18 cellular contexts compared by ENCODE assay signal in genomic region chr11:75146711-75147110, GRCh38. TPM values are rescaled to one million over a fixed set of nuclear protein-coding genes. Genes with fewer than 3 reads are reported as not detected.
DNase-seq lines count a peak whose midpoint lies in the region; ATAC-seq and TF ChIP-seq lines count a peak whose summit lies in the region.
"Had no signal": no experiment of that assay in that cellular context is flagged by ENCODE, and none has a peak within 500 bp of the region (broad histone marks: within the 10 kb centered on the region; RNA-seq: fewer than 3 reads in every experiment).

No MANE protein-coding gene starts in this region.

- WGBS in IMR-90 (ENCODE audit: extremely low coverage in 2 of 2, insufficient read length in 1 of 2), 2 experiments: no CpG with 5 or more reads among the region's 5 CpGs
- WGBS in sigmoid colon, 2 donors: 68 to 82% methylated on average over 5 of the region's 5 CpGs

- dilution Hi-C loops in IMR-90 (cut with HindIII; ENCODE audit: low sequenced_read_pairs, unreplicated experiment): no loop called here

- no peak overlapping the region for H3K14ac ChIP-seq in IMR-90 (replicated peaks; ENCODE audit: low read depth, low read length)

- H3K9me3 ChIP-seq in BLaER1: no peaks in the 10 kb centered on the region
- H3K9me3 ChIP-seq in IMR-90 (ENCODE audit: control insufficient read depth, insufficient read depth, low read length): no peaks in the 10 kb centered on the region
- H3K9me3 ChIP-seq in sigmoid colon: no peaks in the 10 kb centered on the region
- H3K9me3 ChIP-seq: HAP-1 had no signal

- H3K18ac ChIP-seq in IMR-90 (ENCODE audit: low read depth, low read length): no peak overlapping the region

- no peaks in the 10 kb centered on the region for H3K36me3 ChIP-seq in BLaER1
- no peaks in the 10 kb centered on the region for H3K36me3 ChIP-seq in IMR-90 (ENCODE audit: control insufficient read depth, insufficient read depth, low read length)
- no peaks in the 10 kb centered on the region for H3K36me3 ChIP-seq in sigmoid colon
- H3K36me3 ChIP-seq: HAP-1 had no signal

- H3K27ac Mint-ChIP-seq in endothelial cell (ENCODE audit: unreplicated experiment): peak overlapping the region; percentile 68
- H3K27ac Mint-ChIP-seq: IgD-negative memory B cell had no signal

- H3K4ac ChIP-seq in IMR-90 (ENCODE audit: low read depth, low read length): no peak overlapping the region

- H3K36me3 Mint-ChIP-seq in endothelial cell (ENCODE audit: low read depth, unreplicated experiment): peaks cover 7% of the 10 kb centered on the region
- H3K36me3 Mint-ChIP-seq: CD4-positive, alpha-beta memory T cell; IgD-negative memory B cell had no signal

- H2BK15ac ChIP-seq in IMR-90 (ENCODE audit: low read depth, low read length): no peak overlapping the region

- no peak overlapping the region for H2BK20ac ChIP-seq in IMR-90 (ENCODE audit: low read depth, low read length)

- H3K4me1 Mint-ChIP-seq in endothelial cell (ENCODE audit: unreplicated experiment): peaks cover 44% of the 10 kb centered on the region

- no peak overlapping the region for H2AFZ ChIP-seq in IMR-90 (replicated peaks; ENCODE audit: low read length, poor library complexity)

- no peaks in the 10 kb centered on the region for H3K27me3 ChIP-seq in BLaER1
- H3K27me3 ChIP-seq in IMR-90 (ENCODE audit: control insufficient read depth, insufficient read depth, low read length): peaks cover 43% of the 10 kb centered on the region
- no peaks in the 10 kb centered on the region for H3K27me3 ChIP-seq in sigmoid colon

- POLR2A ChIA-PET in IMR-90 (lab: Charles Lee; ENCODE audit: unreplicated experiment): interaction anchor here (0.6 kb wide), 1 partner anchor 58 kb away, joined by 3 read pairs; no protein-coding TSS in a partner anchor

- no peak for TF ChIP-seq EP300 in sigmoid colon (IDR thresholded peaks at IDR 0.05)

- no peak overlapping the region for H2BK5ac ChIP-seq in IMR-90 (ENCODE audit: low read depth, low read length, poor library complexity, severe bottlenecking)

- intact Hi-C loops in IMR-90 (cut with micrococcal nuclease) (no loop called here), sigmoid colon (cut with DNase I) (no loop called here)

- no peak overlapping the region for H4K91ac ChIP-seq in IMR-90 (ENCODE audit: insufficient read depth, low read depth, low read length)

- no TSS peak for BruUV-seq in IMR-90 (replicated peaks; lab: Mats Ljungman, UMichigan)

- in situ Hi-C loops in IMR-90 (cut with MboI; ENCODE audit: low sequenced_read_pairs): loop anchor here (5.0 kb wide), 2 partner anchors 56 to 101 kb away; no protein-coding TSS in a partner anchor

- no peak for TF ChIP-seq CTCF in IMR-90 (conservative IDR thresholded peaks at IDR 0.05; ENCODE audit: low read depth, low read length)
- no peak for TF ChIP-seq CTCF in endothelial cell (IDR thresholded peaks at IDR 0.05; ENCODE audit: unreplicated experiment)
- TF ChIP-seq CTCF in sigmoid colon (IDR thresholded peaks at IDR 0.05): no peak

- no peak for TF ChIP-seq RAD21 in IMR-90 (IDR thresholded peaks at IDR 0.05; ENCODE audit: low read length)

- CTCF ChIA-PET in IMR-90 (lab: Yijun Ruan, JAX): interaction anchor here (1.0 to 5.6 kb wide), 2 partner anchors 59 to 96 kb away, joined by 4 to 43 read pairs; no protein-coding TSS in a partner anchor

- peaks cover 5% of the 10 kb centered on the region for H3K9me1 ChIP-seq in IMR-90 (ENCODE audit: insufficient read depth, low read length)

- H3K27ac ChIP-seq in BLaER1: no peak overlapping the region
- H3K27ac ChIP-seq in IMR-90 (ENCODE audit: insufficient read depth, low read length): no peak overlapping the region
- no peak overlapping the region for H3K27ac ChIP-seq in sigmoid colon
- H3K27ac ChIP-seq: C4-2B had no signal

- H3K4me3 Mint-ChIP-seq in endothelial cell (ENCODE audit: unreplicated experiment): peak overlapping the region; percentile 82
- H3K4me3 Mint-ChIP-seq: CD4-positive, alpha-beta memory T cell; IgD-negative memory B cell had no signal

- H3K4me1 ChIP-seq in BLaER1 (peaks cover 77% of the 10 kb centered on the region), IMR-90 (ENCODE audit: control insufficient read depth, insufficient read depth, low read length) (peaks cover 2% of the 10 kb centered on the region; the same call in 1 of the 2 replicates), sigmoid colon (no peaks in the 10 kb centered on the region)
- H3K4me1 ChIP-seq: HAP-1 had no signal

- H3K4me2 ChIP-seq in BLaER1: peak overlapping the region; percentile 65
- H3K4me2 ChIP-seq in IMR-90 (ENCODE audit: low read depth, low read length): no peak overlapping the region

- ATAC-seq in IMR-90 (ENCODE audit: low read depth): no peak

- H2AK5ac ChIP-seq in IMR-90 (ENCODE audit: low read depth, low read length): no peak overlapping the region

- no peak for TF ChIP-seq POLR2A in IMR-90 (IDR thresholded peaks at IDR 0.05; ENCODE audit: low read depth, low read length)
- TF ChIP-seq POLR2A in sigmoid colon (IDR thresholded peaks at IDR 0.05): no peak

- H3K9me3 Mint-ChIP-seq in endothelial cell (ENCODE audit: unreplicated experiment): no peaks in the 10 kb centered on the region
- H3K9me3 Mint-ChIP-seq: CD4-positive, alpha-beta memory T cell; IgD-negative memory B cell had no signal

- no peak overlapping the region for H3K23ac ChIP-seq in IMR-90 (ENCODE audit: low read depth, low read length)

- H3K27me3 Mint-ChIP-seq in endothelial cell (ENCODE audit: unreplicated experiment): peaks cover 8% of the 10 kb centered on the region

- H4K8ac ChIP-seq in IMR-90 (ENCODE audit: low read depth in 2 of 2, low read length in 2 of 2): no peak overlapping the region

- H2AK9ac ChIP-seq in IMR-90 (replicated peaks; ENCODE audit: low read depth, low read length, poor library complexity): no peak overlapping the region

- no peak for DNase-seq in IMR-90
- no peak for DNase-seq in endothelial cell (ENCODE audit: low spot score)
- DNase-seq in sigmoid colon: peak; percentile 37
- DNase-seq in NCI-H2171 (lab: John Stamatoyannopoulos, UW): no peak
- no peak for DNase-seq in activated CD4-positive, alpha-beta T cell treated with anti-CD3 and anti-CD28 coated beads for 1 hour
- no peak for DNase-seq in HuH-7 (ENCODE audit: low spot score)
- no peak for DNase-seq in activated CD8-positive, alpha-beta memory T cell treated with anti-CD3 and anti-CD28 coated beads, Interleukin-2, amount 50 U/mL, for 48 hours
- DNase-seq: ACHN; CD4-positive, alpha-beta memory T cell; COR-L47; DND-41; GDM1; GOT3 had no signal

- H3K9ac ChIP-seq in BLaER1: no peak overlapping the region
- no peak overlapping the region for H3K9ac ChIP-seq in IMR-90 (ENCODE audit: low read depth, low read length)

- no peaks in the 10 kb centered on the region for H3K79me1 ChIP-seq in IMR-90 (ENCODE audit: low read depth in 1 of 2, low read length in 2 of 2)

- H2BK120ac ChIP-seq in IMR-90 (ENCODE audit: low read depth, low read length): no peak overlapping the region

- H4K5ac ChIP-seq in IMR-90 (ENCODE audit: low read depth, low read length): no peak overlapping the region

- H3K4me3 ChIP-seq in BLaER1 (no peak overlapping the region), IMR-90 (ENCODE audit: insufficient read depth, low read depth, low read length) (no peak overlapping the region), sigmoid colon (no peak overlapping the region)
- H3K4me3 ChIP-seq: HAP-1 had no signal

- no peak overlapping the region for H3K56ac ChIP-seq in IMR-90 (ENCODE audit: extremely low read depth, insufficient read depth, low read length)

- H4K20me1 ChIP-seq in BLaER1 (no peaks in the 10 kb centered on the region), IMR-90 (ENCODE audit: insufficient read depth, low read length) (no peaks in the 10 kb centered on the region)

TF ChIP-seq in IMR-90, 13 proteins besides CTCF, POLR2A, EP300 and RAD21:
- TF ChIP-seq CHD1 (IDR thresholded peaks at IDR 0.05; ENCODE audit: low read depth, low read length) (no peak), CEBPB (IDR thresholded peaks at IDR 0.05; ENCODE audit: low read depth, low read length) (0 out of 2 replicates have a peak, but pooled peaks have one; percentile 5)

RNA-seq across cellular contexts. Expression of gene SLCO2B1, which starts 4.2 kb away (rescaled TPM):
- not detected in 2 replicates for total RNA-seq in IMR-90 (2012; rRNA removed)
- polyA plus RNA-seq in IMR-90 (2012; rRNA removed): not detected in 2 replicates
- not detected in 2 replicates for polyA plus RNA-seq in IMR-90 (2012; cell fraction: cytosol; rRNA removed)
- polyA plus RNA-seq in IMR-90 (2012; cell fraction: nucleus; rRNA removed; ENCODE audit: low replicate concordance): not detected in 2 replicates
- 3.5 TPM for total RNA-seq in endothelial cell (ENCODE audit: unreplicated experiment)
- total RNA-seq in sigmoid colon: 10 to 100 TPM; 19.4 to 31.7 (median 29.6) TPM
- polyA plus RNA-seq in sigmoid colon: 10 to 100 TPM in 2 of 3 donors, 1 to 10 TPM in 1; 7.8 to 47.0 (median 22.4) TPM
- polyA plus RNA-seq: CD4-positive, alpha-beta memory T cell; IgD-negative memory B cell had no signal

RNA-seq across cellular contexts. Expression of gene OR2AT4, which starts 50.0 kb away (rescaled TPM):
- total RNA-seq in IMR-90 (2012; rRNA removed): not detected in 2 replicates
- polyA plus RNA-seq in IMR-90 (2012; rRNA removed): not detected in 2 replicates
- polyA plus RNA-seq in IMR-90 (2012; cell fraction: cytosol; rRNA removed): not detected in 2 replicates
- polyA plus RNA-seq in IMR-90 (2012; cell fraction: nucleus; rRNA removed; ENCODE audit: low replicate concordance): not detected in 2 replicates
- total RNA-seq in endothelial cell (ENCODE audit: unreplicated experiment): 0.08 TPM
- total RNA-seq in sigmoid colon: not detected
- not detected for polyA plus RNA-seq in sigmoid colon
- total RNA-seq: A172; CD4-positive, alpha-beta memory T cell had no signal
- polyA plus RNA-seq: CD4-positive, alpha-beta memory T cell; IgD-negative memory B cell had no signal
